Comparison of ENCODE assay signal across 23 cellular contexts in the genomic region with DNA sequence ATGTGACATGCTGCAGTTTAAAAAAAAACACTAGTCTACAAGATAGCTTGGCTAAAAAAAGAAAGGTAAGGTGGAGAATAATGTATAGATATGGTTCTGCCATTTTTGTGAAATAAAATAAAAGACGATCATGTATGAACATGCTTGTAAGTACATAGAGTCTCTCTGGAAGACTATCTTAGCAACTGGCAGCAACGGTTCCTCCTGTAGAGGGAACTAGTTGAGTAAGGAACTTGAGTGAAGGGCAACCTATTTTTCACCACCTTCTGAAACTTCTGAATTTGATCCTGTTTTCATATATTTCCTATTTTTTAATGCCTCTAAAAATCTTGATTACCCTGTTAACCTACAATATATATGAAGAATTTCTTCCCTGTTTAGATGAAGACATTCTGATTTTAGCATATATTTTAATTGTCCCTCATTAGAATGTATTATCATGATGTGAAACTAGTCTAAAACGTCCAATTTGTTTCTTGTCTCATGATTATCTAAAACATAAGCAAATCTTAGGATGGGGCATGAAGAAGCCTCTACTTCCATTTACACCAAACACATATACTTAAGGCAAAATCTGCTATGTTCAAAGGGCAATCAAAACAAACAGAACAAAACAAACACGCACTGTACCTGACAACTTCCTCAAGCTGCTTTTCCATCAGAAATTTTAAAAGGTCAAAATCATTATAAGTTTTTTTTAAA.
"Had no signal": no experiment of that assay in that cellular context is flagged by ENCODE, and none has a peak within 500 bp of the region (broad histone marks: within the 10 kb centered on the region; RNA-seq: fewer than 3 reads in every experiment).

No MANE protein-coding gene starts in this region.

- H3K27me3 ChIP-seq: body of pancreas, suprapubic skin had no signal

- H3K4me3 Mint-ChIP-seq: activated CD8-positive, alpha-beta memory T cell treated with anti-CD3 and anti-CD28 coated beads, Interleukin-2, amount 10 ng/mL, durations not matched to agents 7 days and 5 days; activated naive CD8-positive, alpha-beta T cell; T-cell had no signal

- H3K36me3 Mint-ChIP-seq: activated CD8-positive, alpha-beta memory T cell treated with anti-CD3 and anti-CD28 coated beads, Interleukin-2, amount 10 ng/mL, durations not matched to agents 7 days and 5 days had no signal

- H3K4me1 ChIP-seq: body of pancreas, lower lobe of right lung, suprapubic skin had no signal

- H3K36me3 ChIP-seq: lower lobe of right lung, suprapubic skin had no signal

- H3K9me3 ChIP-seq: body of pancreas, lower lobe of right lung, suprapubic skin had no signal

- ATAC-seq: activated CD8-positive, alpha-beta memory T cell treated with anti-CD3 and anti-CD28 coated beads, Interleukin-2, amount 10 ng/mL, durations not matched to agents 7 days and 5 days; lower lobe of right lung; right cardiac atrium; stimulated activated naive CD8-positive, alpha-beta T cell treated with anti-CD3 and anti-CD28 coated beads, Interleukin-15, Interleukin-2, amounts not matched to agents 100 U/mL and 50 U/mL, for 24 hours; T-cell had no signal

- DNase-seq: activated CD4-positive, alpha-beta T cell treated with anti-CD3 and anti-CD28 coated beads, Interleukin-2, amount 50 U/mL, for 48 hours; activated CD8-positive, alpha-beta memory T cell treated with anti-CD3 and anti-CD28 coated beads, Interleukin-2, amount 10 ng/mL, durations not matched to agents 7 days and 5 days; activated effector memory CD4-positive, alpha-beta T cell treated with anti-CD3 and anti-CD28 coated beads, Interleukin-2, amount 50 U/mL, for 16 hours; activated T-cell treated with anti-CD3 and anti-CD28 coated beads, Interleukin-2, amount 50 U/mL, for 1 hour; amniotic stem cell; central memory CD4-positive, alpha-beta T cell; foreskin fibroblast; glutamatergic neuron; kidney glomerular epithelial cell; lower lobe of right lung; right cardiac atrium; small intestine; stimulated activated CD4-positive, alpha-beta T cell treated with anti-CD3 and anti-CD28 coated beads, Interleukin-4, amount 100 ng/mL, for 4 hours; stimulated activated CD8-positive, alpha-beta memory T cell treated with anti-CD3 and anti-CD28 coated beads, Interleukin-4, amount 100 ng/mL, for 48 hours; stimulated activated naive CD8-positive, alpha-beta T cell treated with anti-CD3 and anti-CD28 coated beads, Interleukin-15, Interleukin-2, amounts not matched to agents 100 U/mL and 50 U/mL, for 24 hours; T-cell; T1000; trophoblast cell had no signal

- H3K27ac Mint-ChIP-seq: activated CD8-positive, alpha-beta memory T cell treated with anti-CD3 and anti-CD28 coated beads, Interleukin-2, amount 10 ng/mL, durations not matched to agents 7 days and 5 days; activated naive CD8-positive, alpha-beta T cell; progenitor cell of endocrine pancreas; T-cell had no signal

- H3K27me3 Mint-ChIP-seq: activated CD8-positive, alpha-beta memory T cell treated with anti-CD3 and anti-CD28 coated beads, Interleukin-2, amount 10 ng/mL, durations not matched to agents 7 days and 5 days; activated naive CD8-positive, alpha-beta T cell; progenitor cell of endocrine pancreas; T-cell had no signal

- H3K4me3 ChIP-seq: body of pancreas, coronary artery, lower lobe of right lung, suprapubic skin had no signal

- H3K27ac ChIP-seq: body of pancreas, coronary artery, lower lobe of right lung, suprapubic skin had no signal

- H3K9me3 Mint-ChIP-seq: T-cell had no signal

- H3K4me1 Mint-ChIP-seq: activated CD8-positive, alpha-beta memory T cell treated with anti-CD3 and anti-CD28 coated beads, Interleukin-2, amount 10 ng/mL, durations not matched to agents 7 days and 5 days; T-cell had no signal
